In genomic region chr7:90201500-90201899, GRCh38 we compare ENCODE assay signal across 1 cellular context.
TF ChIP-seq lines count a peak whose summit lies in the region.

No MANE protein-coding gene starts in this region.

TF ChIP-seq in K562, 482 proteins besides CTCF, POLR2A, EP300 and RAD21:
- TF ChIP-seq BRD4 (IDR thresholded peaks at IDR 0.05) (no peak), CEBPB (tag; IDR thresholded peaks at IDR 0.05) (peak; percentile 83), IFI16 (CRISPR knock-in tag; IDR thresholded peaks at IDR 0.05) (no peak), CEBPG (CRISPR knock-in tag; IDR thresholded peaks at IDR 0.05) (no peak), CEBPG (tag; conservative IDR thresholded peaks at IDR 0.05 in 1 of 2, IDR thresholded peaks at IDR 0.05 in 1 of 2) (peak in 1 of 2 experiments; percentile 82; a peak in 2 of 4 replicates), EZH2 (IDR thresholded peaks at IDR 0.05; ENCODE audit: borderline replicate concordance, low read depth, low read length) (no peak), ZNF134 (CRISPR knock-in tag; conservative IDR thresholded peaks at IDR 0.05) (no peak), CREBBP (IDR thresholded peaks at IDR 0.05; ENCODE audit: low read depth, low read length) (no peak)
